In the genomic region with DNA sequence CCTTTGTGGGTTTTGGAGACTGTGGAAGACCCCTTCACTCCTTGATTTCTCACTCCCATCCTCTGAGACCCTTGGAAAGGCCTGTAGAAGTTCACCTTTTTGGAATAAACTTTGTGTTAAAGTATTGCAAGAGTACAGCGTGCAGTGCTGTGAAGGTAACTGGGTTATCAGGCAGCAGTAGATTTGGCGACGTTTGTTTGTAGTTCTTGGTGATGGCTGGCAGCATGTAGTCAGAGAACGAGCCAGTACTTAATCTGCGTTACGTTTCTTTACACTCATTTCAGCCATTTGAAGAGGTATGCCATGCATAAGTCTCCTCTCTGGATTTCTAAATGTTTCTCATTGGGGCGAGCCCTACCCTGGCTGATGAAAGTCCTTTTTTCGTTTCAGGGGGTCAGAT, we compare ENCODE assay signal across 1 cellular context.
TF ChIP-seq lines count a peak whose summit lies in the region.

No MANE protein-coding gene starts in this region.

TF ChIP-seq in H1, 55 proteins besides CTCF, POLR2A, EP300 and RAD21:
- TF ChIP-seq SIN3A (conservative IDR thresholded peaks at IDR 0.05 in 1 of 2, IDR thresholded peaks at IDR 0.05 in 1 of 2; ENCODE audit: low read depth in 1 of 2, low read length in 2 of 2) (no peak), RBBP5 (IDR thresholded peaks at IDR 0.05; ENCODE audit: borderline replicate concordance, low read depth, low read length) (no peak), CHD1 (IDR thresholded peaks at IDR 0.05; ENCODE audit: low read depth, low read length) (no peak), SUZ12 (IDR thresholded peaks at IDR 0.05; ENCODE audit: low read length) (no peak)
- TF ChIP-seq, protein P1, sequence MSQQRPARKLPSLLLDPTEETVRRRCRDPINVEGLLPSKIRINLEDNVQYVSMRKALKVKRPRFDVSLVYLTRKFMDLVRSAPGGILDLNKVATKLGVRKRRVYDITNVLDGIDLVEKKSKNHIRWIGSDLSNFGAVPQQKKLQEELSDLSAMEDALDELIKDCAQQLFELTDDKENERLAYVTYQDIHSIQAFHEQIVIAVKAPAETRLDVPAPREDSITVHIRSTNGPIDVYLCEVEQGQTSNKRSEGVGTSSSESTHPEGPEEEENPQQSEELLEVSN (IDR thresholded peaks at IDR 0.05): no peak
- TF ChIP-seq, protein P2, sequence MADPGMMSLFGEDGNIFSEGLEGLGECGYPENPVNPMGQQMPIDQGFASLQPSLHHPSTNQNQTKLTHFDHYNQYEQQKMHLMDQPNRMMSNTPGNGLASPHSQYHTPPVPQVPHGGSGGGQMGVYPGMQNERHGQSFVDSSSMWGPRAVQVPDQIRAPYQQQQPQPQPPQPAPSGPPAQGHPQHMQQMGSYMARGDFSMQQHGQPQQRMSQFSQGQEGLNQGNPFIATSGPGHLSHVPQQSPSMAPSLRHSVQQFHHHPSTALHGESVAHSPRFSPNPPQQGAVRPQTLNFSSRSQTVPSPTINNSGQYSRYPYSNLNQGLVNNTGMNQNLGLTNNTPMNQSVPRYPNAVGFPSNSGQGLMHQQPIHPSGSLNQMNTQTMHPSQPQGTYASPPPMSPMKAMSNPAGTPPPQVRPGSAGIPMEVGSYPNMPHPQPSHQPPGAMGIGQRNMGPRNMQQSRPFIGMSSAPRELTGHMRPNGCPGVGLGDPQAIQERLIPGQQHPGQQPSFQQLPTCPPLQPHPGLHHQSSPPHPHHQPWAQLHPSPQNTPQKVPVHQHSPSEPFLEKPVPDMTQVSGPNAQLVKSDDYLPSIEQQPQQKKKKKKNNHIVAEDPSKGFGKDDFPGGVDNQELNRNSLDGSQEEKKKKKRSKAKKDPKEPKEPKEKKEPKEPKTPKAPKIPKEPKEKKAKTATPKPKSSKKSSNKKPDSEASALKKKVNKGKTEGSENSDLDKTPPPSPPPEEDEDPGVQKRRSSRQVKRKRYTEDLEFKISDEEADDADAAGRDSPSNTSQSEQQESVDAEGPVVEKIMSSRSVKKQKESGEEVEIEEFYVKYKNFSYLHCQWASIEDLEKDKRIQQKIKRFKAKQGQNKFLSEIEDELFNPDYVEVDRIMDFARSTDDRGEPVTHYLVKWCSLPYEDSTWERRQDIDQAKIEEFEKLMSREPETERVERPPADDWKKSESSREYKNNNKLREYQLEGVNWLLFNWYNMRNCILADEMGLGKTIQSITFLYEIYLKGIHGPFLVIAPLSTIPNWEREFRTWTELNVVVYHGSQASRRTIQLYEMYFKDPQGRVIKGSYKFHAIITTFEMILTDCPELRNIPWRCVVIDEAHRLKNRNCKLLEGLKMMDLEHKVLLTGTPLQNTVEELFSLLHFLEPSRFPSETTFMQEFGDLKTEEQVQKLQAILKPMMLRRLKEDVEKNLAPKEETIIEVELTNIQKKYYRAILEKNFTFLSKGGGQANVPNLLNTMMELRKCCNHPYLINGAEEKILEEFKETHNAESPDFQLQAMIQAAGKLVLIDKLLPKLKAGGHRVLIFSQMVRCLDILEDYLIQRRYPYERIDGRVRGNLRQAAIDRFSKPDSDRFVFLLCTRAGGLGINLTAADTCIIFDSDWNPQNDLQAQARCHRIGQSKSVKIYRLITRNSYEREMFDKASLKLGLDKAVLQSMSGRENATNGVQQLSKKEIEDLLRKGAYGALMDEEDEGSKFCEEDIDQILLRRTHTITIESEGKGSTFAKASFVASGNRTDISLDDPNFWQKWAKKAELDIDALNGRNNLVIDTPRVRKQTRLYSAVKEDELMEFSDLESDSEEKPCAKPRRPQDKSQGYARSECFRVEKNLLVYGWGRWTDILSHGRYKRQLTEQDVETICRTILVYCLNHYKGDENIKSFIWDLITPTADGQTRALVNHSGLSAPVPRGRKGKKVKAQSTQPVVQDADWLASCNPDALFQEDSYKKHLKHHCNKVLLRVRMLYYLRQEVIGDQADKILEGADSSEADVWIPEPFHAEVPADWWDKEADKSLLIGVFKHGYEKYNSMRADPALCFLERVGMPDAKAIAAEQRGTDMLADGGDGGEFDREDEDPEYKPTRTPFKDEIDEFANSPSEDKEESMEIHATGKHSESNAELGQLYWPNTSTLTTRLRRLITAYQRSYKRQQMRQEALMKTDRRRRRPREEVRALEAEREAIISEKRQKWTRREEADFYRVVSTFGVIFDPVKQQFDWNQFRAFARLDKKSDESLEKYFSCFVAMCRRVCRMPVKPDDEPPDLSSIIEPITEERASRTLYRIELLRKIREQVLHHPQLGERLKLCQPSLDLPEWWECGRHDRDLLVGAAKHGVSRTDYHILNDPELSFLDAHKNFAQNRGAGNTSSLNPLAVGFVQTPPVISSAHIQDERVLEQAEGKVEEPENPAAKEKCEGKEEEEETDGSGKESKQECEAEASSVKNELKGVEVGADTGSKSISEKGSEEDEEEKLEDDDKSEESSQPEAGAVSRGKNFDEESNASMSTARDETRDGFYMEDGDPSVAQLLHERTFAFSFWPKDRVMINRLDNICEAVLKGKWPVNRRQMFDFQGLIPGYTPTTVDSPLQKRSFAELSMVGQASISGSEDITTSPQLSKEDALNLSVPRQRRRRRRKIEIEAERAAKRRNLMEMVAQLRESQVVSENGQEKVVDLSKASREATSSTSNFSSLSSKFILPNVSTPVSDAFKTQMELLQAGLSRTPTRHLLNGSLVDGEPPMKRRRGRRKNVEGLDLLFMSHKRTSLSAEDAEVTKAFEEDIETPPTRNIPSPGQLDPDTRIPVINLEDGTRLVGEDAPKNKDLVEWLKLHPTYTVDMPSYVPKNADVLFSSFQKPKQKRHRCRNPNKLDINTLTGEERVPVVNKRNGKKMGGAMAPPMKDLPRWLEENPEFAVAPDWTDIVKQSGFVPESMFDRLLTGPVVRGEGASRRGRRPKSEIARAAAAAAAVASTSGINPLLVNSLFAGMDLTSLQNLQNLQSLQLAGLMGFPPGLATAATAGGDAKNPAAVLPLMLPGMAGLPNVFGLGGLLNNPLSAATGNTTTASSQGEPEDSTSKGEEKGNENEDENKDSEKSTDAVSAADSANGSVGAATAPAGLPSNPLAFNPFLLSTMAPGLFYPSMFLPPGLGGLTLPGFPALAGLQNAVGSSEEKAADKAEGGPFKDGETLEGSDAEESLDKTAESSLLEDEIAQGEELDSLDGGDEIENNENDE (IDR thresholded peaks at IDR 0.05; ENCODE audit: insufficient replicate concordance, low read length): no peak
